Comparison of ENCODE assay signal across 8 cellular contexts in the genomic region with DNA sequence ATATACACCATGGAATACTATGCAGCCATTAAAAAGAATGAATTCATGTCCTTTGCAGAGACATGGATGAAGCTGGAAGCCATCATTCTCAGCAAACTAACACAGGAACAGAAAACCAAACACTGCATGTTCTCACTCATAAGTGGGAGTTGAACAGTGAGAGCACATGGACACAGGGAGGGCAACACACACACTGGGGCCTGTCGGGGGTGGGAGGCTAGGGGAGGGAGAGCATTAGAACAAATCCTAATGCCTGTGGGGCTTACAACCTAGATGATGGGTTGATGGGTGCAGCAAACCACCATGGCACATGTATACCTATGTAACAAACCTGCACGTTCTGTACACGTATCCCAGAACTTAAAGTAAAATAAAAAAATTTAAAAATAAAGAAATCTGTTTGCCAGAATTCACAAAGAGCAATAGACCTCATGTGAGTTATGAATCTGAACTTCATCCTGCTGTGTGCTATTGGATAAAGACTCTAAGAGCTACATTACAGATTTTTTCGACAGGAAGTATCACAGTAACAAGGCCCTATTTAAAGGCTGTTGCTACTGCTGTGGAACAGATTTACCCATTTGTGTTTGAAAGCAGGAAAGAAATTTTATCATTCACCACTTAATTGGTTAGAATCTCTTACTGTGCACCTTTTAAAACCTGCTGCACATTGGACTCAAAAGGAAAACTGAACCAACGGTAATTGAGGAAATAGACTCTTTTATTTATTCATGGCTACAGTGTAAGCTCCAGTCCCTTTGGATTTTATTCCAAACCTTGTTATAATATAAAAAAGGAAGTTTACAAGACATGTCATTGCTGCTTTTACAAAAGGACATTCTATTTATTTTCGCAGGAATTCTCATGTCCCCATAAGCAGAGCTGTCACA. TPM values are rescaled to one million over a fixed set of nuclear protein-coding genes. Genes with fewer than 3 reads are reported as not detected.
DNase-seq lines count a peak whose midpoint lies in the region; ATAC-seq, FAIRE-seq and TF ChIP-seq lines count a peak whose summit lies in the region.
"Not testable (repeated sequence)": the region's sequence is repeated elsewhere in the genome, so short reads cannot be mapped to it uniquely, and the experiment has no call there.
"Had no signal": no experiment of that assay in that cellular context is flagged by ENCODE, and none has a peak within 500 bp of the region (broad histone marks: within the 10 kb centered on the region; RNA-seq: fewer than 3 reads in every experiment).

No MANE protein-coding gene starts in this region.

- FAIRE-seq in H54 (lab: Jason Lieb, UNC), result peak; percentile 15
- not testable (repeated sequence) for FAIRE-seq in bronchial epithelial cell (lab: Jason Lieb, UNC)

- not testable (repeated sequence) for H3K36me3 Mint-ChIP-seq in activated T-cell treated with anti-CD3 and anti-CD28 coated beads, Interleukin-2, amount 50 U/mL, for 4 hours (ENCODE audit: insufficient read depth)

- ATAC-seq in activated T-cell treated with anti-CD3 and anti-CD28 coated beads, Interleukin-2, amount 50 U/mL, for 4 hours, result not testable (repeated sequence)
- ATAC-seq in heart left ventricle, result peak in 2 of 4 donors; percentile 23 to 46
- peak; percentile 70 for ATAC-seq in mucosa of descending colon

- DNase-seq in H54 (ENCODE audit: insufficient read length, low spot score); activated T-cell treated with anti-CD3 and anti-CD28 coated beads, Interleukin-2, amount 50 U/mL, for 4 hours; heart left ventricle; mucosa of descending colon; spleen: not testable (repeated sequence)
- DNase-seq in OCI-M1 (lab: John Stamatoyannopoulos, UW), result peak; percentile 40
- DNase-seq in bronchial epithelial cell (ENCODE audit: low read depth), result peak; percentile 35

- H3K27me3 Mint-ChIP-seq in activated T-cell treated with anti-CD3 and anti-CD28 coated beads, Interleukin-2, amount 50 U/mL, for 4 hours (ENCODE audit: low read depth), result not testable (repeated sequence)

- H3K9me3 ChIP-seq in heart left ventricle, mucosa of descending colon, spleen: not testable (repeated sequence)

- not testable (repeated sequence) for H3K36me3 ChIP-seq in bronchial epithelial cell (ENCODE audit: control insufficient read depth, insufficient read depth, low read length); mucosa of descending colon (ENCODE audit: low read depth)
- peaks cover 0 to 14% (median 0%) of the 10 kb centered on the region in 9 donors for H3K36me3 ChIP-seq in heart left ventricle
- H3K36me3 ChIP-seq in spleen, result peaks cover 0 to 23% (median 0%) of the 10 kb centered on the region in 6 donors

- 51 to 60% (median 55%) methylated on average over 6 of the region's 6 CpGs for WGBS in heart left ventricle, 4 donors
- WGBS in spleen, 5 donors, result 16 to 22% (median 19%) methylated on average over 6 of the region's 6 CpGs

- H3K9me3 Mint-ChIP-seq in activated T-cell treated with anti-CD3 and anti-CD28 coated beads, Interleukin-2, amount 50 U/mL, for 4 hours, result not testable (repeated sequence)

- H3K4me3 Mint-ChIP-seq in activated T-cell treated with anti-CD3 and anti-CD28 coated beads, Interleukin-2, amount 50 U/mL, for 4 hours, result peak overlapping the region; percentile 88

- H3K27ac ChIP-seq in heart left ventricle (peak overlapping the region in 11 of 12 donors; percentile 66 to 96 (median 77)), spleen (peak overlapping the region; percentile 82 to 94 (median 92))

- peaks cover under 1 to 50% (median 19%) of the 10 kb centered on the region in 12 donors for H3K4me1 ChIP-seq in heart left ventricle
- H3K4me1 ChIP-seq in mucosa of descending colon (ENCODE audit: low read depth), result peaks cover 28% of the 10 kb centered on the region
- H3K4me1 ChIP-seq in spleen, result peaks cover 29 to 72% (median 52%) of the 10 kb centered on the region in 6 donors

- TF ChIP-seq CTCF in bronchial epithelial cell (IDR thresholded peaks at IDR 0.05; ENCODE audit: insufficient read depth, low read length, severe bottlenecking); heart left ventricle (IDR thresholded peaks at IDR 0.05); mucosa of descending colon (IDR thresholded peaks at IDR 0.05); spleen (IDR thresholded peaks at IDR 0.05 in 8 of 11, conservative IDR thresholded peaks at IDR 0.05 in 3 of 11): not testable (repeated sequence)

- H3K4me1 Mint-ChIP-seq in activated T-cell treated with anti-CD3 and anti-CD28 coated beads, Interleukin-2, amount 50 U/mL, for 4 hours (ENCODE audit: low read depth), result peaks cover 63% of the 10 kb centered on the region

- not testable (repeated sequence) for H3K27me3 ChIP-seq in bronchial epithelial cell (ENCODE audit: control insufficient read depth, insufficient read depth, low read length); heart left ventricle; spleen (replicated peaks in 1 of 7)

- intact Hi-C loops in heart left ventricle (cut with DNase I); mucosa of descending colon (cut with DNase I, micrococcal nuclease): not testable (repeated sequence)
- intact Hi-C loops in spleen (cut with DNase I; ENCODE audit: low total_unique reads), result loop anchor here (2.0 kb wide), 1 partner anchor 75 kb away; no protein-coding TSS in a partner anchor

- TF ChIP-seq POLR2A in H54 (IDR thresholded peaks at IDR 0.05; ENCODE audit: low read depth, low read length); heart left ventricle (IDR thresholded peaks at IDR 0.05): not testable (repeated sequence)
- peak in 1 of 3 donors; percentile 22 for TF ChIP-seq POLR2A in spleen (IDR thresholded peaks at IDR 0.05)

- H3K4me3 ChIP-seq in bronchial epithelial cell (ENCODE audit: low read depth, low read length) (peak overlapping the region; percentile 62), heart left ventricle (peak overlapping the region; percentile 37 to 91 (median 60)), mucosa of descending colon (peak overlapping the region; percentile 24), spleen (peak overlapping the region; percentile 49 to 82 (median 68))

RNA-seq across cellular contexts. Expression of a gene that starts 1.1 kb away (rescaled TPM):
- total RNA-seq in activated T-cell treated with anti-CD3 and anti-CD28 coated beads, Interleukin-2, amount 50 U/mL, for 4 hours, result 10 to 100 TPM; 12.9 to 24.3 (median 18.8) TPM
- total RNA-seq in bronchial epithelial cell (15.5 and 24.6 TPM in 2 replicates), heart left ventricle (10 to 100 TPM in 8 of 9 donors, 1 to 10 TPM in 1; 7.0 to 80.4 (median 22.4) TPM), mucosa of descending colon (100 to 1,000 TPM in 2 of 3 donors, 10 to 100 TPM in 1; 70.6 to 220 (median 129) TPM), spleen (100 to 1,000 TPM in 3 of 7 donors, 10 to 100 TPM in 4; 62.0 to 156 (median 95.6) TPM)
- polyA plus RNA-seq in heart left ventricle (10 to 100 TPM; 15.2 to 18.3 TPM), spleen (10 to 100 TPM; 19.5 to 27.5 (median 19.6) TPM)
- total RNA-seq: Caco-2 had no signal
